In the genomic region with DNA sequence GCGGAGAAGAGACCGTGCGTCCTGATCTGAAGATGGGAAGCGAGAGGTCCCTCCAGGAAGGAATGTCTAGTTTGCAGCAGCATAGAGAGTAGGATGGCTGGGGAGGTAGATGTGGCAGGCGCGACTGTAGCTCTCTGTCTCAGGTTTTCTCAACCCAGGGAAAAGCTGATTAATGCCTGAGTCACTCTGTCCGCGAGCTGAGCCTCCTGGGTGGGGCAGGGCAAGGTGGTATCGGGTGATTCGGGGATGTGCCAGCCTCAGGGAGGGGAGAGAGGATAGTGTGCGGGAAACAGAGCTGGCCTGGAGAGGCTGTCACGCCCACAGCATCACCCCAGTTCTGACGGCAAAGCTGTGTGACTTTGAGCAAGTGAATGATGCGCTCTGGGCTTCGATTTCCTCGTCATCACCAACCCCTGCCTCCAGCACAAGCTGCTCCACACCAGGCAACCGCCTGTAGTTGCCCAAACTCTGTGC, we compare ENCODE assay signal across 10 cellular contexts. TPM values are rescaled to one million over a fixed set of nuclear protein-coding genes. Genes with fewer than 3 reads are reported as not detected.
DNase-seq lines count a peak whose midpoint lies in the region; ATAC-seq, FAIRE-seq and TF ChIP-seq lines count a peak whose summit lies in the region.
"Had no signal": no experiment of that assay in that cellular context is flagged by ENCODE, and none has a peak within 500 bp of the region (broad histone marks: within the 10 kb centered on the region; RNA-seq: fewer than 3 reads in every experiment).

No MANE protein-coding gene starts in this region.

- peaks cover 43% of the 10 kb centered on the region for H3K4me1 ChIP-seq in A549
- H3K4me1 ChIP-seq in keratinocyte (ENCODE audit: control insufficient read depth, extremely low read depth, insufficient read depth, low read length) = peaks cover 33% of the 10 kb centered on the region

- peak overlapping the region; percentile 90 for H3K4me2 ChIP-seq in A549
- H3K4me2 ChIP-seq in keratinocyte (ENCODE audit: control insufficient read depth, extremely low read depth, insufficient read depth, low read depth, low read length) = peak overlapping the region; percentile 69

- TF ChIP-seq CTCF in A549 (IDR thresholded peaks at IDR 0.05) (no peak), keratinocyte (optimal IDR thresholded peaks at IDR 0.05 in 1 of 3, IDR thresholded peaks at IDR 0.05 in 1 of 3, conservative IDR thresholded peaks at IDR 0.05 in 1 of 3; ENCODE audit: extremely low read depth in 1 of 3, insufficient read depth in 2 of 3, low read length in 3 of 3) (no peak)

- no peaks in the 10 kb centered on the region for H4K20me1 ChIP-seq in keratinocyte (ENCODE audit: control insufficient read depth, extremely low read depth, insufficient read depth, low read length)

- H3K27ac ChIP-seq in A549 = peak overlapping the region; percentile 95 to 96
- H3K27ac ChIP-seq in keratinocyte (ENCODE audit: control insufficient read depth, insufficient read depth, low read length) = peak overlapping the region; percentile 76

- WGBS in A549 (ENCODE audit: missing lambda C conversion rate) = 3% methylated on average over 13 of the region's 17 CpGs

- H3K36me3 Mint-ChIP-seq in T-helper 17 cell (ENCODE audit: low read depth) (no peaks in the 10 kb centered on the region), immature natural killer cell (no peaks in the 10 kb centered on the region)

- no peak for TF ChIP-seq EP300 in A549 (IDR thresholded peaks at IDR 0.05)

- FAIRE-seq in A549 (lab: Jason Lieb, UNC) (no peak), keratinocyte (lab: Jason Lieb, UNC) (peak; percentile 98)

- POLR2A ChIA-PET in A549 (lab: Yijun Ruan, JAX) = interaction anchor here (0.6 to 1.7 kb wide), 8 partner anchors 10 to 542 kb away, joined by 3 to 12 read pairs (median 4); partner anchors contain the start of gene HES1

- peaks cover 7% of the 10 kb centered on the region for H3K27me3 Mint-ChIP-seq in T-helper 17 cell
- H3K27me3 Mint-ChIP-seq in immature natural killer cell (ENCODE audit: low read depth in 3 of 3) = peaks cover 0 to 13% (median 8%) of the 10 kb centered on the region in 3 donors

- H3K36me3 ChIP-seq in keratinocyte (ENCODE audit: control insufficient read depth in 2 of 2, extremely low read depth in 1 of 2, insufficient read depth in 2 of 2, low read length in 2 of 2) = no peaks in the 10 kb centered on the region
- H3K36me3 ChIP-seq: transverse colon had no signal

- H3K9me1 ChIP-seq in keratinocyte (ENCODE audit: control insufficient read depth, extremely low read depth, insufficient read depth, low read length) = no peaks in the 10 kb centered on the region

- no peak overlapping the region for H3K27ac Mint-ChIP-seq in T-helper 17 cell
- no peak overlapping the region for H3K27ac Mint-ChIP-seq in immature natural killer cell
- H3K27ac Mint-ChIP-seq: dendritic cell treated with granulocyte-macrophage colony-stimulating factor and Interleukin-4, amounts not matched to agents 40 ng/mL and 50 ng/mL, for 4 days had no signal

- dilution Hi-C loops in keratinocyte (cut with MboI; ENCODE audit: extremely low pct_ligation_motif_present, low sequenced_read_pairs) = loop anchor here (25.0 kb wide), 2 partner anchors 160 to 560 kb away; no protein-coding TSS in a partner anchor

- peak overlapping the region; percentile 66 for H3K4me3 ChIP-seq in A549
- H3K4me3 ChIP-seq in keratinocyte (ENCODE audit: control insufficient read depth in 2 of 3, extremely low read depth in 1 of 3, insufficient read depth in 2 of 3, low read depth in 1 of 3, low read length in 3 of 3) = peak overlapping the region; percentile 13 to 42 (median 41)
- H3K4me3 ChIP-seq: transverse colon had no signal

- H3K9ac ChIP-seq in keratinocyte (ENCODE audit: control insufficient read depth, extremely low read depth, insufficient read depth, low read length) = peak overlapping the region; percentile 61

- peak; percentile 30; the same call in 1 of the 2 replicates for TF ChIP-seq POLR2A in A549 (IDR thresholded peaks at IDR 0.05; ENCODE audit: low read length)

- H3K9me3 ChIP-seq in A549 = no peaks in the 10 kb centered on the region
- no peaks in the 10 kb centered on the region for H3K9me3 ChIP-seq in T-helper 17 cell (ENCODE audit: control insufficient read depth, low read length, poor library complexity, severe bottlenecking)
- peaks cover 7% of the 10 kb centered on the region for H3K9me3 ChIP-seq in keratinocyte (ENCODE audit: control insufficient read depth, low read depth, low read length)

- DNase-seq in A549 (ENCODE audit: low read depth in 1 of 2, low spot score in 1 of 2) = peak; percentile 84 to 91
- DNase-seq in Daoy (ENCODE audit: low read depth) = peak; percentile 92
- no peak for DNase-seq in T-helper 17 cell
- DNase-seq in keratinocyte (ENCODE audit: low read depth, low spot score) = peak; percentile 94
- DNase-seq in NCI-H187 treated with DMSO at 0.1 percent for 48 hours (lab: John Stamatoyannopoulos, UW) = no peak
- DNase-seq in NOMO-1 treated with dmso at 0.1 percent for 144 hours (lab: John Stamatoyannopoulos, UW; ENCODE audit: unreplicated experiment) = no peak
- DNase-seq in immature natural killer cell = no peak
- DNase-seq: transverse colon had no signal

- H3K27me3 ChIP-seq in keratinocyte (ENCODE audit: control insufficient read depth, extremely low read depth, insufficient read depth, low read length) = no peaks in the 10 kb centered on the region
- H3K27me3 ChIP-seq: transverse colon had no signal

- H3K4me1 Mint-ChIP-seq in T-helper 17 cell (peaks cover 2% of the 10 kb centered on the region), immature natural killer cell (no peaks in the 10 kb centered on the region)

- H3K79me2 ChIP-seq in keratinocyte (ENCODE audit: control insufficient read depth, insufficient read depth, low read length) = no peaks in the 10 kb centered on the region

- CTCF ChIA-PET in A549 (lab: Yijun Ruan, JAX) = interaction anchor here (1.0 to 1.6 kb wide), 6 partner anchors 11 to 542 kb away, joined by 3 to 7 read pairs (median 4); partner anchors contain the start of gene TMEM44

- no peak for TF ChIP-seq RAD21 in A549 (conservative IDR thresholded peaks at IDR 0.05 in 1 of 2, IDR thresholded peaks at IDR 0.05 in 1 of 2)

- ATAC-seq in A549 (peak; percentile 79 to 81), T-helper 17 cell (no peak), GM18511 (IDR thresholded peaks at IDR 0.05; ENCODE audit: unreplicated experiment) (no peak)

- H3K9me3 Mint-ChIP-seq in immature natural killer cell = peaks cover 0 to 9% (median 5%) of the 10 kb centered on the region in 6 donors

- H3K4me3 Mint-ChIP-seq in T-helper 17 cell (peak overlapping the region; percentile 52), immature natural killer cell (peak overlapping the region in 2 of 5 donors; percentile 14 to 30)
- H3K4me3 Mint-ChIP-seq: dendritic cell treated with granulocyte-macrophage colony-stimulating factor and Interleukin-4, amounts not matched to agents 40 ng/mL and 50 ng/mL, for 4 days had no signal

- peak overlapping the region; percentile 54 for H2AFZ ChIP-seq in keratinocyte (ENCODE audit: control insufficient read depth, low read length)

TF ChIP-seq in A549, 52 proteins besides CTCF, POLR2A, EP300 and RAD21 (continues in another document):
- no peak for TF ChIP-seq ZNF302 (CRISPR knock-in tag; IDR thresholded peaks at IDR 0.05)
- 0 out of 3 replicates have a peak, but pooled peaks have one; percentile 17 for TF ChIP-seq BCL3 (IDR thresholded peaks at IDR 0.05)
- no peak for TF ChIP-seq CBX2 (IDR thresholded peaks at IDR 0.05; ENCODE audit: borderline replicate concordance, low read depth)

RNA-seq across cellular contexts. Expression of gene CPN2, which starts 28.4 kb away (rescaled TPM):
- polyA plus RNA-seq in A549 (2011; rRNA removed) = not detected in 2 replicates
- polyA plus RNA-seq in A549 (2012; cell fraction: cytosol; rRNA removed) = 0.03 TPM in 1 of 2 replicates, not detected in the other
- polyA plus RNA-seq in A549 (2012; cell fraction: nucleus; rRNA removed) = not detected in 2 replicates
- not detected in 3 replicates for polyA plus RNA-seq in A549 (2017; fragmentation: RNase III; extraction: RNeasy Plus Mini Kit Qiagen cat#74134 plus additional on column Dnase treatment)
- not detected in 2 replicates for polyA minus RNA-seq in A549 (2011; rRNA and poly(A)+ RNA removed)
- not detected in 2 replicates for total RNA-seq in Daoy (2014; rRNA removed; shearing (Covaris generic))
- total RNA-seq in T-helper 17 cell = not detected
- not detected in 3 replicates for polyA plus RNA-seq in keratinocyte
- not detected for polyA plus RNA-seq in keratinocyte (2011; ENCODE audit: low read depth)
- polyA plus RNA-seq in keratinocyte (2011; cell fraction: cytosol; rRNA removed) = not detected in 2 replicates
- polyA plus RNA-seq in keratinocyte (2011; cell fraction: nucleus; rRNA removed) = not detected in 2 replicates
- polyA plus RNA-seq in keratinocyte (2012; ENCODE audit: low replicate concordance) = not detected in 2 replicates
- polyA minus RNA-seq in keratinocyte = not detected in 3 replicates
- not detected for polyA minus RNA-seq in keratinocyte (2011; cell fraction: cytosol; rRNA and poly(A)+ RNA removed)
- not detected in 2 replicates for polyA minus RNA-seq in keratinocyte (2011; cell fraction: nucleus; rRNA and poly(A)+ RNA removed)
- not detected for polyA plus RNA-seq in immature natural killer cell

RNA-seq across cellular contexts. Expression of gene LRRC15, which starts 46.8 kb away (rescaled TPM):
- 0.05 TPM in 2 replicates for polyA plus RNA-seq in A549 (2011; rRNA removed)
- 0.03 and 0.06 TPM in 2 replicates for polyA plus RNA-seq in A549 (2012; cell fraction: cytosol; rRNA removed)
- polyA plus RNA-seq in A549 (2012; cell fraction: nucleus; rRNA removed) = 0.05 and 0.10 TPM in 2 replicates
- 0.08 to 0.14 TPM (median 0.13 TPM) in 3 replicates for polyA plus RNA-seq in A549 (2017; fragmentation: RNase III; extraction: RNeasy Plus Mini Kit Qiagen cat#74134 plus additional on column Dnase treatment)
- polyA minus RNA-seq in A549 (2011; rRNA and poly(A)+ RNA removed) = not detected in 2 replicates
- total RNA-seq in Daoy (2014; rRNA removed; shearing (Covaris generic)) = 2.0 and 2.9 TPM in 2 replicates
- total RNA-seq in T-helper 17 cell = not detected
- not detected in 3 replicates for polyA plus RNA-seq in keratinocyte
- not detected for polyA plus RNA-seq in keratinocyte (2011; ENCODE audit: low read depth)
- polyA plus RNA-seq in keratinocyte (2011; cell fraction: cytosol; rRNA removed) = not detected in 2 replicates
- polyA plus RNA-seq in keratinocyte (2011; cell fraction: nucleus; rRNA removed) = not detected in 2 replicates
- not detected in 2 replicates for polyA plus RNA-seq in keratinocyte (2012; ENCODE audit: low replicate concordance)
- not detected in 3 replicates for polyA minus RNA-seq in keratinocyte
- polyA minus RNA-seq in keratinocyte (2011; cell fraction: cytosol; rRNA and poly(A)+ RNA removed) = not detected
- not detected in 2 replicates for polyA minus RNA-seq in keratinocyte (2011; cell fraction: nucleus; rRNA and poly(A)+ RNA removed)
- polyA plus RNA-seq in immature natural killer cell = not detected

Comparison
In these comparisons a context has a peak if more than half of its experiments do, and no peak if none do; other contexts are left out.
1. ATAC-seq: peak in A549 (2 of 2); none in T-helper 17 cell (single experiment) and GM18511 (single experiment).
2. DNase-seq: peak in A549 (2 of 2), Daoy (single experiment) and keratinocyte (single experiment); none in T-helper 17 cell (0 of 3), NCI-H187 treated with DMSO at 0.1 percent for 48 hours (single experiment), NOMO-1 treated with dmso at 0.1 percent for 144 hours (single experiment) and immature natural killer cell (0 of 3).